In the genomic region with DNA sequence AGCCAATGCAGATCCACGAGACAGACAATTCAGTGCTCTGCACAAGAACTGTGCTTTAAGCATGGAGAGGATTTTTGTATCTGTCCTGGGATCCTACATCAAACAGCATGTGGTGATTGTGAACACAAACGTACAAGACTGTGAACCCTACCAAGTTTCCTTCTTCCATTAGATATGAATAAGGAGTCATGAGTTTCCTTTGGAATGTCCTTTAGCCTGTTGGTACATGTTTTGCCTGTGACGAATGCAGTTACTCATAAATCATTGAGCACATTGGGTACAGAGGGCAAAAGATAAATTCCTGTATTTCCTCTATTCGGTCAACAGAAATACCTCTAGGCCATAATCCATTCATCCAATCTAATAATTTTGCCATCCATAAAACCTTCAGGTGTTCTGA, we compare ENCODE assay signal across 14 cellular contexts.
DNase-seq lines count a peak whose midpoint lies in the region; ATAC-seq, FAIRE-seq and TF ChIP-seq lines count a peak whose summit lies in the region.
"Had no signal": no experiment of that assay in that cellular context is flagged by ENCODE, and none has a peak within 500 bp of the region (broad histone marks: within the 10 kb centered on the region; RNA-seq: fewer than 3 reads in every experiment).

No MANE protein-coding gene starts in this region.

- H3K79me2 ChIP-seq in HepG2 (ENCODE audit: insufficient read depth, low read length): no peaks in the 10 kb centered on the region

- ATAC-seq in HepG2: no peak
- ATAC-seq in aorta (ENCODE audit: low FRiP score): peak; percentile 75
- ATAC-seq: A549; activated naive CD8-positive, alpha-beta T cell treated with anti-CD3 and anti-CD28 coated beads, Interleukin-2, amount 50 U/mL, for 24 hours had no signal

- H3K9me3 ChIP-seq in liver (ENCODE audit: control insufficient read depth in 4 of 4, low read length in 3 of 4) (no peaks in the 10 kb centered on the region), HepG2 (ENCODE audit: low read length) (no peaks in the 10 kb centered on the region), esophagus (ENCODE audit: control insufficient read depth in 2 of 2, insufficient read depth in 1 of 2, low read depth in 1 of 2, low read length in 1 of 2) (no peaks in the 10 kb centered on the region), mesenchymal stem cell (ENCODE audit: control insufficient read depth, low read length) (no peaks in the 10 kb centered on the region), aorta (ENCODE audit: control insufficient read depth, low read length) (no peaks in the 10 kb centered on the region), HAP-1 (no peaks in the 10 kb centered on the region)
- H3K9me3 ChIP-seq: A549 had no signal

- no peaks in the 10 kb centered on the region for H3K79me1 ChIP-seq in mesenchymal stem cell (replicated peaks; ENCODE audit: low read length, poor library complexity, severe bottlenecking)

- TF ChIP-seq CTCF in liver (IDR thresholded peaks at IDR 0.05; ENCODE audit: low read depth, low read length, missing input control) (no peak), HepG2 (CRISPR knock-in tag; IDR thresholded peaks at IDR 0.05) (no peak)

- H3K9ac ChIP-seq in liver (ENCODE audit: low read depth in 1 of 2, low read length in 2 of 2): no peak overlapping the region
- H3K9ac ChIP-seq in HepG2 (ENCODE audit: insufficient read depth, low read depth, low read length): no peak overlapping the region
- no peak overlapping the region for H3K9ac ChIP-seq in mesenchymal stem cell (ENCODE audit: low read length)

- FAIRE-seq in HepG2 (lab: Jason Lieb, UNC): no peak
- FAIRE-seq: A549, frontal cortex had no signal

- no peak overlapping the region for H2BK5ac ChIP-seq in mesenchymal stem cell (ENCODE audit: low read depth, low read length, poor library complexity, severe bottlenecking)

- H2BK15ac ChIP-seq in mesenchymal stem cell (ENCODE audit: low read depth, poor library complexity, severe bottlenecking): no peak overlapping the region

- H3K27ac ChIP-seq in liver (ENCODE audit: low read depth in 1 of 2, low read length in 2 of 2): peak overlapping the region in 1 of 2 donors; percentile 69
- no peak overlapping the region for H3K27ac ChIP-seq in HepG2 (ENCODE audit: extremely low read length, insufficient read depth, low read length)
- H3K27ac ChIP-seq in esophagus (ENCODE audit: low read depth in 2 of 2, low read length in 1 of 2): peak overlapping the region; percentile 46 to 60
- peak overlapping the region; percentile 98 for H3K27ac ChIP-seq in mesenchymal stem cell (ENCODE audit: low read length, poor library complexity, severe bottlenecking)
- peak overlapping the region; percentile 69 to 79 for H3K27ac ChIP-seq in aorta (ENCODE audit: low read depth in 1 of 2, low read length in 2 of 2)
- H3K27ac ChIP-seq: A549 had no signal

- DNase-seq in HepG2 (ENCODE audit: low spot score) (no peak), mesenchymal stem cell (peak; percentile 83), aorta (no peak), HAP-1 (ENCODE audit: low spot score in 2 of 2) (no peak), NCI-H1694 treated with DMSO at 0.1 percent for 48 hours (lab: John Stamatoyannopoulos, UW) (no peak), GF-D8 (lab: John Stamatoyannopoulos, UW) (no peak)
- DNase-seq: activated naive CD8-positive, alpha-beta T cell treated with anti-CD3 and anti-CD28 coated beads, Interleukin-2, amount 50 U/mL, for 24 hours; DND-41; NCI-H1436; NK-92 treated with Interleukin-12 subunit alpha and Interleukin-12 subunit beta, amount 100 ng/mL, for 24 hours had no signal

- no peak overlapping the region for H4K91ac ChIP-seq in mesenchymal stem cell (ENCODE audit: low read length)

- H3K27me3 ChIP-seq in liver (ENCODE audit: control insufficient read depth in 4 of 4, insufficient read depth in 4 of 4, low read length in 3 of 4) (no peaks in the 10 kb centered on the region), HepG2 (ENCODE audit: control insufficient read depth in 1 of 2, insufficient read depth in 2 of 2, low read length in 2 of 2) (no peaks in the 10 kb centered on the region), esophagus (ENCODE audit: control insufficient read depth in 1 of 2, insufficient read depth in 2 of 2, low read length in 2 of 2) (no peaks in the 10 kb centered on the region), mesenchymal stem cell (ENCODE audit: control insufficient read depth in 1 of 2, insufficient read depth in 1 of 2, low read length in 2 of 2) (no peaks in the 10 kb centered on the region), aorta (ENCODE audit: control insufficient read depth in 1 of 2, insufficient read depth in 2 of 2, low read length in 1 of 2) (no peaks in the 10 kb centered on the region), HAP-1 (ENCODE audit: low read depth) (no peaks in the 10 kb centered on the region)

- TF ChIP-seq RAD21 in liver (IDR thresholded peaks at IDR 0.05): no peak
- no peak for TF ChIP-seq RAD21 in HepG2 (CRISPR knock-in tag; IDR thresholded peaks at IDR 0.05)

- H3K18ac ChIP-seq in mesenchymal stem cell (ENCODE audit: low read depth in 1 of 2, low read length in 2 of 2): peak overlapping the region in 1 of 2 experiments; percentile 78

- no peak overlapping the region for H2BK12ac ChIP-seq in mesenchymal stem cell (ENCODE audit: low read length in 2 of 2)

- no peak overlapping the region for H3K14ac ChIP-seq in mesenchymal stem cell (ENCODE audit: low read length in 2 of 2)

- H3K4me1 ChIP-seq in liver (ENCODE audit: control insufficient read depth in 4 of 4, insufficient read depth in 4 of 4, low read length in 3 of 4): peaks cover 5 to 26% (median 6%) of the 10 kb centered on the region in 4 donors
- H3K4me1 ChIP-seq in HepG2 (ENCODE audit: insufficient read depth, low read length): peaks cover 25% of the 10 kb centered on the region
- peaks cover 0 to 1% of the 10 kb centered on the region in 2 donors for H3K4me1 ChIP-seq in esophagus (ENCODE audit: control insufficient read depth in 2 of 2, insufficient read depth in 2 of 2, low read length in 1 of 2)
- H3K4me1 ChIP-seq in mesenchymal stem cell (ENCODE audit: control insufficient read depth, insufficient read depth, low read depth, low read length): peaks cover 12% of the 10 kb centered on the region
- H3K4me1 ChIP-seq in aorta (ENCODE audit: control insufficient read depth in 1 of 2, insufficient read depth in 2 of 2, low read length in 2 of 2): peaks cover 2 to 3% of the 10 kb centered on the region in 2 donors
- no peaks in the 10 kb centered on the region for H3K4me1 ChIP-seq in HAP-1
- H3K4me1 ChIP-seq: A549 had no signal

- no peaks in the 10 kb centered on the region for H4K20me1 ChIP-seq in HepG2 (ENCODE audit: insufficient read depth, low read length)

- peak overlapping the region; percentile 60 for H4K8ac ChIP-seq in mesenchymal stem cell (ENCODE audit: low read length)

- H3K4ac ChIP-seq in mesenchymal stem cell (ENCODE audit: low read depth in 1 of 2, low read length in 2 of 2): no peak overlapping the region

- no TSS peak for BruUV-seq in HepG2 (replicated peaks; lab: Mats Ljungman, UMichigan)

- no peak for TF ChIP-seq POLR2A in HepG2 (IDR thresholded peaks at IDR 0.05; ENCODE audit: insufficient read depth in 1 of 2, low read depth in 2 of 2, low read length in 2 of 2)

- H3K4me2 ChIP-seq in HepG2 (ENCODE audit: low read depth, low read length) (no peak overlapping the region), mesenchymal stem cell (ENCODE audit: low read length, poor library complexity, severe bottlenecking) (no peak overlapping the region)
- H3K4me2 ChIP-seq: A549 had no signal

- POLR2A ChIA-PET in HepG2 (lab: Yijun Ruan, JAX): no interaction called here

- WGBS in liver: 43% methylated on average over 4 of the region's 4 CpGs
- 93% methylated on average over 4 of the region's 4 CpGs for WGBS in HepG2 (ENCODE audit: low lambda C conversion rate)
- 46 to 53% methylated on average over 4 of the region's 4 CpGs for WGBS in esophagus, 2 donors
- 26% methylated on average over 3 of the region's 4 CpGs for WGBS in mesenchymal stem cell
- WGBS in aorta, 2 donors: 6 to 15% methylated on average over 4 of the region's 4 CpGs

- TF ChIP-seq EP300 in HepG2 (IDR thresholded peaks at IDR 0.05; ENCODE audit: low read depth in 2 of 2, low read length in 2 of 2) (no peak), HepG2 (CRISPR knock-in tag; IDR thresholded peaks at IDR 0.05; ENCODE audit: borderline replicate concordance) (no peak)

- no peaks in the 10 kb centered on the region for H3K36me3 ChIP-seq in liver (ENCODE audit: control insufficient read depth in 4 of 4, insufficient read depth in 3 of 4, low read depth in 1 of 4, low read length in 3 of 4)
- H3K36me3 ChIP-seq in HepG2 (replicated peaks in 1 of 2; ENCODE audit: control insufficient read depth in 1 of 2, insufficient read depth in 2 of 2, low read length in 2 of 2): no peaks in the 10 kb centered on the region
- no peaks in the 10 kb centered on the region for H3K36me3 ChIP-seq in esophagus (ENCODE audit: control insufficient read depth in 2 of 2, insufficient read depth in 2 of 2, low read length in 1 of 2)
- no peaks in the 10 kb centered on the region for H3K36me3 ChIP-seq in mesenchymal stem cell (ENCODE audit: control insufficient read depth in 1 of 2, insufficient read depth in 2 of 2, low read depth in 1 of 2, low read length in 2 of 2)
- H3K36me3 ChIP-seq in aorta (ENCODE audit: control insufficient read depth in 1 of 2, insufficient read depth in 2 of 2, low read length in 1 of 2): no peaks in the 10 kb centered on the region
- no peaks in the 10 kb centered on the region for H3K36me3 ChIP-seq in HAP-1 (replicated peaks)

- in situ Hi-C loops in HepG2 (cut with HindIII; ENCODE audit: extremely low pct_ligation_motif_present, low pct_unique_long_range_greater_than_20kb) (no loop called here), HAP-1 (cut with MboI; ENCODE audit: low sequenced_read_pairs) (no loop called here)

- H2AFZ ChIP-seq in HepG2 (ENCODE audit: low read length): no peak overlapping the region
- H2AFZ ChIP-seq in mesenchymal stem cell (ENCODE audit: low read depth, low read length): no peak overlapping the region

- H3K4me3 ChIP-seq in liver (ENCODE audit: low read depth in 1 of 3, low read length in 3 of 3) (no peak overlapping the region), HepG2 (replicated peaks in 1 of 3; ENCODE audit: insufficient read depth in 1 of 3, low read depth in 2 of 3, low read length in 3 of 3) (no peak overlapping the region), esophagus (ENCODE audit: low read depth in 1 of 2, low read length in 2 of 2) (no peak overlapping the region), mesenchymal stem cell (ENCODE audit: insufficient read depth in 1 of 2, low read depth in 1 of 2, low read length in 2 of 2) (no peak overlapping the region), aorta (ENCODE audit: low read length in 2 of 2) (no peak overlapping the region), HAP-1 (no peak overlapping the region)
- H3K4me3 ChIP-seq: A549 had no signal

- peak overlapping the region; percentile 66 for H2AK5ac ChIP-seq in mesenchymal stem cell (ENCODE audit: low read length, severe bottlenecking)

- intact Hi-C loops in HepG2 (cut with micrococcal nuclease; ENCODE audit: unreplicated experiment): no loop called here
- intact Hi-C loops in aorta (cut with DNase I): loop anchor here in 1 of 2 donors (5.0 kb wide), 1 partner anchor 35 kb away; no protein-coding TSS in a partner anchor

- H2BK120ac ChIP-seq in mesenchymal stem cell (ENCODE audit: low read depth, low read length): no peak overlapping the region

- CTCF ChIA-PET in HepG2 (lab: Yijun Ruan, JAX; ENCODE audit: low intra/inter-chr PET ratio, low total read pairs): no interaction called here

- no peak overlapping the region for H3K23ac ChIP-seq in mesenchymal stem cell (ENCODE audit: low read length in 2 of 2)
